Comparison of ENCODE assay signal across 19 cellular contexts in genomic region chr7:142063551-142064442, GRCh38. TPM values are rescaled to one million over a fixed set of nuclear protein-coding genes. Genes with fewer than 3 reads are reported as not detected.
DNase-seq lines count a peak whose midpoint lies in the region; ATAC-seq and TF ChIP-seq lines count a peak whose summit lies in the region.
"Had no signal": no experiment of that assay in that cellular context is flagged by ENCODE, and none has a peak within 500 bp of the region (broad histone marks: within the 10 kb centered on the region; RNA-seq: fewer than 3 reads in every experiment).

No MANE protein-coding gene starts in this region.

- H3K27me3 ChIP-seq in BLaER1 (no peaks in the 10 kb centered on the region), MG63 (no peaks in the 10 kb centered on the region)
- H3K27me3 ChIP-seq: Peyer's patch had no signal

- DNase-seq in MG63, result peak; percentile 6
- peak; percentile 29 for DNase-seq in foreskin melanocyte
- DNase-seq in pons (ENCODE audit: low spot score), result peak; percentile 12
- DNase-seq in inferior parietal cortex (ENCODE audit: extremely low spot score), result no peak
- DNase-seq in mucosa of descending colon, result no peak
- DNase-seq in DMS 273 (lab: John Stamatoyannopoulos, UW; ENCODE audit: unreplicated experiment), result no peak
- DNase-seq: CD4-positive, CD25-positive, alpha-beta regulatory T cell; GF-D8; KBM-7; NCI-H1105 treated with DMSO at 0.1 percent for 48 hours; NCI-H187; NCI-H2171; NCI-H510A; Peyer's patch; SHP77 had no signal

- no peak overlapping the region for H3K27ac ChIP-seq in BLaER1
- H3K27ac ChIP-seq: HL-60, Peyer's patch had no signal

- H3K4me2 ChIP-seq in BLaER1, result 0 out of 2 replicates have a peak overlapping the region, but pooled peaks have one; percentile 1
- H3K4me2 ChIP-seq: GM23338 had no signal

- intact Hi-C loops in mucosa of descending colon (cut with DNase I, micrococcal nuclease), result no loop called here

- H3K4me3 ChIP-seq in BLaER1 (no peak overlapping the region), MG63 (no peak overlapping the region), mucosa of descending colon (no peak overlapping the region)
- H3K4me3 ChIP-seq: GM23338, Peyer's patch had no signal

- H4K20me1 ChIP-seq in BLaER1, result no peaks in the 10 kb centered on the region

- H3K4me1 ChIP-seq in BLaER1 (peaks cover 39% of the 10 kb centered on the region), mucosa of descending colon (ENCODE audit: low read depth) (no peaks in the 10 kb centered on the region)
- H3K4me1 ChIP-seq: Peyer's patch had no signal

- TF ChIP-seq CTCF in mucosa of descending colon (IDR thresholded peaks at IDR 0.05), result no peak

- ATAC-seq in mucosa of descending colon (no peak), HG03097 (IDR thresholded peaks at IDR 0.05; ENCODE audit: low FRiP score, unreplicated experiment) (no peak)
- ATAC-seq: GM23338 had no signal

- H3K9me3 ChIP-seq in BLaER1 (no peaks in the 10 kb centered on the region), MG63 (no peaks in the 10 kb centered on the region), mucosa of descending colon (no peaks in the 10 kb centered on the region)
- H3K9me3 ChIP-seq: Peyer's patch had no signal

- H3K9ac ChIP-seq in BLaER1, result no peak overlapping the region

- H3K36me3 ChIP-seq in BLaER1, result no peaks in the 10 kb centered on the region
- no peaks in the 10 kb centered on the region for H3K36me3 ChIP-seq in MG63
- H3K36me3 ChIP-seq in mucosa of descending colon (ENCODE audit: low read depth), result no peaks in the 10 kb centered on the region

RNA-seq across cellular contexts. Expression of gene MGAM2, which starts 47.7 kb away (rescaled TPM):
- not detected in 2 replicates for total RNA-seq in MG63 (2014; rRNA removed; shearing (Covaris generic); ENCODE audit: low replicate concordance)
- 10 to 100 TPM; 11.8 to 33.2 (median 25.5) TPM for total RNA-seq in mucosa of descending colon
- total RNA-seq: CD4-positive, CD25-positive, alpha-beta regulatory T cell had no signal

Comparison
In these comparisons a context has a peak if more than half of its experiments do, and no peak if none do; other contexts are left out.
1. DNase-seq: peak in MG63 (single experiment), foreskin melanocyte (single experiment) and pons (single experiment); none in inferior parietal cortex (single experiment), mucosa of descending colon (0 of 3) and DMS 273 (single experiment).
2. RNA of gene MGAM2, which starts 47.7 kb away (total RNA-seq): 11.8 to 33.2 TPM in mucosa of descending colon; not detected in MG63; every median in the first group is over 10 times any median in the second.